Comparison of ENCODE assay signal across 27 cellular contexts in the genomic region with DNA sequence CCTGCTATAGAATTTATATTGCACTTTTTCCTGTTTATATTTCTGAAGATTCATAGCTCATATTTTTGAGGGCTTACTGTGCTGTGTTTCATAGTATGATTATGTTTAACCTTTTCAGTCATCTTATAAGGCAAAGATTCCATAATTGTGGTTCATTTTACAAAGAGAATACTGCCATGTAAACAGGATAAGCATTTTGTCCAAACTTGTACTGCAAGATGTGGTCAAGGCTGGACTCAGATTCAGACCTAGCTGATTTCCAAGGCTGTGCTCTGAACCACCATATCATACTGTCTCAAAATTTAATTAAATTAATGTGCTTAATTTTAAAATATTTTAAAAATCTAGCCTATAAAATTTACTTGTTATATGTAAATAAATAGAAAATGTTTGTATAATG. TPM values are rescaled to one million over a fixed set of nuclear protein-coding genes. Genes with fewer than 3 reads are reported as not detected.
DNase-seq lines count a peak whose midpoint lies in the region; ATAC-seq, FAIRE-seq and TF ChIP-seq lines count a peak whose summit lies in the region.
"Had no signal": no experiment of that assay in that cellular context is flagged by ENCODE, and none has a peak within 500 bp of the region (broad histone marks: within the 10 kb centered on the region; RNA-seq: fewer than 3 reads in every experiment).

No MANE protein-coding gene starts in this region.

- BruUV-seq in mammary epithelial cell (replicated peaks; lab: Mats Ljungman, UMichigan): no TSS peak

- H3K27ac Mint-ChIP-seq in stimulated activated effector memory CD8-positive, alpha-beta T cell treated with anti-CD3 and anti-CD28 coated beads, Interleukin-12 subunit alpha, Interleukin-12 subunit beta, amount 100 ng/mL, for 72 hours: peak overlapping the region; percentile 38
- H3K27ac Mint-ChIP-seq: CD14-positive monocyte; CD4-positive, alpha-beta T cell had no signal

- TF ChIP-seq POLR2A in breast epithelium (IDR thresholded peaks at IDR 0.05): no peak

- no peaks in the 10 kb centered on the region for H3K9me3 Mint-ChIP-seq in stimulated activated effector memory CD8-positive, alpha-beta T cell treated with anti-CD3 and anti-CD28 coated beads, Interleukin-12 subunit alpha, Interleukin-12 subunit beta, amount 100 ng/mL, for 72 hours
- H3K9me3 Mint-ChIP-seq: CD4-positive, alpha-beta T cell; CD8-positive, alpha-beta memory T cell had no signal

- H3K36me3 Mint-ChIP-seq in stimulated activated effector memory CD8-positive, alpha-beta T cell treated with anti-CD3 and anti-CD28 coated beads, Interleukin-12 subunit alpha, Interleukin-12 subunit beta, amount 100 ng/mL, for 72 hours: peaks cover 79% of the 10 kb centered on the region

- H3K27ac ChIP-seq in mammary epithelial cell (ENCODE audit: insufficient read depth, low read depth, low read length) (no peak overlapping the region), breast epithelium (no peak overlapping the region), foreskin keratinocyte (no peak overlapping the region), Karpas-422 (ENCODE audit: low read length) (no peak overlapping the region)
- H3K27ac ChIP-seq: A549; BLaER1 treated with 17β-estradiol and CSF1 and Interleukin-3, amounts not matched to agents 10 nM and 100 nM; GM23248 had no signal

- no peak for TF ChIP-seq CTCF in mammary epithelial cell (conservative IDR thresholded peaks at IDR 0.05 in 1 of 2, IDR thresholded peaks at IDR 0.05 in 1 of 2; ENCODE audit: extremely low read depth in 1 of 2, insufficient read depth in 1 of 2, low read depth in 1 of 2, low read length in 2 of 2)
- no peak for TF ChIP-seq CTCF in breast epithelium (IDR thresholded peaks at IDR 0.05)
- no peak for TF ChIP-seq CTCF in foreskin keratinocyte (conservative IDR thresholded peaks at IDR 0.05)

- no peaks in the 10 kb centered on the region for H3K9me2 ChIP-seq in Karpas-422 (replicated peaks; ENCODE audit: insufficient read depth, low read length)

- H3K9ac ChIP-seq in mammary epithelial cell (ENCODE audit: insufficient read depth, low read length) (no peak overlapping the region), Karpas-422 (ENCODE audit: low read length) (no peak overlapping the region)
- H3K9ac ChIP-seq: BLaER1 treated with 17β-estradiol and CSF1 and Interleukin-3, amounts not matched to agents 10 nM and 100 nM; GM23248 had no signal

- peak; percentile 18 for FAIRE-seq in endometrium (lab: Jason Lieb, UNC)
- FAIRE-seq: A549, D721Med, GM12891, GM18507, H1 had no signal

- H3K9me3 ChIP-seq in mammary epithelial cell (replicated peaks; ENCODE audit: insufficient read depth, low read length) (no peaks in the 10 kb centered on the region), breast epithelium (no peaks in the 10 kb centered on the region), Karpas-422 (ENCODE audit: low read length) (no peaks in the 10 kb centered on the region)
- H3K9me3 ChIP-seq: A549, BE2C had no signal

- CTCF ChIA-PET in mammary epithelial cell (lab: Charles Lee; ENCODE audit: low non-redundant PET): no interaction called here

- no peaks in the 10 kb centered on the region for H3K4me1 Mint-ChIP-seq in stimulated activated effector memory CD8-positive, alpha-beta T cell treated with anti-CD3 and anti-CD28 coated beads, Interleukin-12 subunit alpha, Interleukin-12 subunit beta, amount 100 ng/mL, for 72 hours
- H3K4me1 Mint-ChIP-seq: CD14-positive monocyte had no signal

- H3K79me2 ChIP-seq in mammary epithelial cell (ENCODE audit: insufficient read depth, low read length): no peaks in the 10 kb centered on the region
- H3K79me2 ChIP-seq in Karpas-422 (ENCODE audit: low read length): 0 out of 2 replicates have a peak, but pooled peaks cover 3% of the 10 kb centered on the region

- DNase-seq in mammary epithelial cell (peak; percentile 53), breast epithelium (ENCODE audit: low spot score in 2 of 2) (no peak), foreskin keratinocyte (peak; percentile 23 to 30), Karpas-422 (no peak)
- DNase-seq in stimulated activated effector memory CD8-positive, alpha-beta T cell treated with anti-CD3 and anti-CD28 coated beads, Interleukin-12 subunit alpha, Interleukin-12 subunit beta, amount 100 ng/mL, for 72 hours (ENCODE audit: low spot score in 2 of 2): no peak
- DNase-seq: 8988T; ACHN; AML-193; BE2C; CD4-positive, alpha-beta T cell; CD8-positive, alpha-beta memory T cell; DMS 273 treated with DMSO at 0.1 percent for 48 hours; DMS79 treated with DMSO at 0.1 percent for 48 hours; GF-D8; GM23248; H7; HCEC 1CT had no signal

- H3K4me2 ChIP-seq in mammary epithelial cell (ENCODE audit: insufficient read depth, low read depth, low read length) (peak overlapping the region; percentile 30), Karpas-422 (ENCODE audit: low read depth, low read length, poor library complexity, severe bottlenecking) (no peak overlapping the region)
- H3K4me2 ChIP-seq: A549; BLaER1 treated with 17β-estradiol and CSF1 and Interleukin-3, amounts not matched to agents 10 nM and 100 nM had no signal

- H3K27me3 ChIP-seq in mammary epithelial cell (ENCODE audit: insufficient read depth, low read length) (no peaks in the 10 kb centered on the region), breast epithelium (no peaks in the 10 kb centered on the region), foreskin keratinocyte (no peaks in the 10 kb centered on the region), Karpas-422 (ENCODE audit: low read length) (no peaks in the 10 kb centered on the region)
- H3K27me3 ChIP-seq: BE2C; BLaER1 treated with 17β-estradiol and CSF1 and Interleukin-3, amounts not matched to agents 10 nM and 100 nM had no signal

- H2AFZ ChIP-seq in mammary epithelial cell (ENCODE audit: low read depth, low read length) (no peak overlapping the region), Karpas-422 (ENCODE audit: low read length) (no peak overlapping the region)
- H2AFZ ChIP-seq: GM23248 had no signal

- H3K36me3 ChIP-seq in mammary epithelial cell (ENCODE audit: insufficient read depth, low read length) (peaks cover 26% of the 10 kb centered on the region), breast epithelium (no peaks in the 10 kb centered on the region), Karpas-422 (ENCODE audit: insufficient read depth, low read length) (peaks cover 75% of the 10 kb centered on the region)
- H3K36me3 ChIP-seq: BE2C had no signal

- ATAC-seq in foreskin keratinocyte (no peak), GM21367 (IDR thresholded peaks at IDR 0.05; ENCODE audit: unreplicated experiment) (no peak), GM19035 (IDR thresholded peaks at IDR 0.05; ENCODE audit: unreplicated experiment) (no peak)
- ATAC-seq in stimulated activated effector memory CD8-positive, alpha-beta T cell treated with anti-CD3 and anti-CD28 coated beads, Interleukin-12 subunit alpha, Interleukin-12 subunit beta, amount 100 ng/mL, for 72 hours: no peak
- ATAC-seq: A549 had no signal

- in situ Hi-C loops in mammary epithelial cell (cut with MboI; ENCODE audit: low sequenced_read_pairs in 2 of 2): no loop called here

- intact Hi-C loops in mammary epithelial cell (cut with micrococcal nuclease) (no loop called here), breast epithelium (cut with DNase I; ENCODE audit: low total_unique reads) (no loop called here)

- H3K4me3 ChIP-seq in mammary epithelial cell (replicated peaks in 1 of 3; ENCODE audit: insufficient read depth in 1 of 3, low read depth in 2 of 3, low read length in 3 of 3): no peak overlapping the region
- no peak overlapping the region for H3K4me3 ChIP-seq in breast epithelium
- no peak overlapping the region for H3K4me3 ChIP-seq in Karpas-422 (ENCODE audit: low read length)
- H3K4me3 ChIP-seq: A549; BLaER1 treated with 17β-estradiol and CSF1 and Interleukin-3, amounts not matched to agents 10 nM and 100 nM; GM23248 had no signal

- H3K4me1 ChIP-seq in mammary epithelial cell (ENCODE audit: insufficient read depth, low read length) (no peaks in the 10 kb centered on the region), breast epithelium (no peaks in the 10 kb centered on the region), foreskin keratinocyte (no peaks in the 10 kb centered on the region), Karpas-422 (ENCODE audit: low read length) (no peaks in the 10 kb centered on the region)
- H3K4me1 ChIP-seq: A549; BE2C; BLaER1 treated with 17β-estradiol and CSF1 and Interleukin-3, amounts not matched to agents 10 nM and 100 nM had no signal

- H3K4me3 Mint-ChIP-seq in stimulated activated effector memory CD8-positive, alpha-beta T cell treated with anti-CD3 and anti-CD28 coated beads, Interleukin-12 subunit alpha, Interleukin-12 subunit beta, amount 100 ng/mL, for 72 hours: no peak overlapping the region
- H3K4me3 Mint-ChIP-seq: CD14-positive monocyte; CD4-positive, alpha-beta T cell; CD8-positive, alpha-beta memory T cell had no signal

- H4K20me1 ChIP-seq in mammary epithelial cell (ENCODE audit: insufficient read depth, low read length): no peaks in the 10 kb centered on the region
- no peaks in the 10 kb centered on the region for H4K20me1 ChIP-seq in Karpas-422 (ENCODE audit: insufficient read depth, low read depth, low read length)

- dilution Hi-C loops in mammary epithelial cell (cut with HindIII; ENCODE audit: low sequenced_read_pairs): no loop called here

RNA-seq across cellular contexts. Expression of a gene that starts 31.4 kb away (rescaled TPM):
- total RNA-seq in mammary epithelial cell: 10 to 100 TPM; 41.3 to 46.9 TPM
- 17.7 TPM for polyA plus RNA-seq in mammary epithelial cell
- 41.8 TPM for polyA minus RNA-seq in mammary epithelial cell
- total RNA-seq in breast epithelium: 100 to 1,000 TPM in 1 of 3 donors, 10 to 100 TPM in 2; 62.6 to 127 (median 79.5) TPM
- total RNA-seq in foreskin keratinocyte: 24.5 and 25.1 TPM in 2 replicates
- 9.5 and 11.6 TPM in 2 replicates for polyA plus RNA-seq in foreskin keratinocyte
- 31.6 and 68.9 TPM in 2 replicates for total RNA-seq in Karpas-422 (2014; rRNA removed; shearing (Covaris generic); ENCODE audit: low replicate concordance)

Comparison
In these comparisons a context has a peak if more than half of its experiments do, and no peak if none do; other contexts are left out.
1. DNase-seq: peak in mammary epithelial cell (single experiment) and foreskin keratinocyte (2 of 2); none in breast epithelium (0 of 2), stimulated activated effector memory CD8-positive, alpha-beta T cell treated with anti-CD3 and anti-CD28 coated beads, Interleukin-12 subunit alpha, Interleukin-12 subunit beta, amount 100 ng/mL, for 72 hours (0 of 2) and Karpas-422 (single experiment).